In the genomic region with DNA sequence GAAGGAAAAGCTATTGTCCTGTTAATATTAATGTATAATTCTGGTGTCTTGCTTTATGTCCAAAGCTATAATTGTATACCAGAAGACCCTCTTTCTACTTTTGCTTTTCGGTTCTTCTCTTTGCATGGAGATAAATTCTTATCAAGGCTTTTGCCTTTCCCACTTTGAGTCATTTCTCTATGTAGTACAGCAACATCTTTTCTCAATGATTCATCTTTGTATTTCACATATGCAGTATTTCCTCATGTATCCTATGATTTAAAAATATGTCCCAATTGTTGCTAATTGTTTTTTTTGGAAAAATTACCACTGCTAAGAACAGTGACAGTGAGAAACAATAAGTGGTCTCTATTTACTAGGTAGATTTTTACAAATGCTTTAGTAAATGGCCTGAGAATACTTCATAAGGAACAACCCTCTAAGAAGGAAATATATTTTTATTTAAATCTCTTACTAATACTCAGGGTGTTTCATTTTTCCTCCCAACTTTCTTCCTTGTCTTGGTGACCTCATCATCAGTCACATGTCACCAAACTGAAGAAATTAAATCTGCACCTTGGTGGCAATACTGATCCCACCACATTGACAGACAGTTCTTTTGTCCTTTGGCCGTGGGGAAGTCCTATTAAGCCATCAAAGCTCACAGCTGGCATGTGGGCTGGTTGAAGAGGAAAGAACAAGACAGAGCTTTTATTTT, we compare ENCODE assay signal across 14 cellular contexts.
DNase-seq lines count a peak whose midpoint lies in the region; ATAC-seq, FAIRE-seq and TF ChIP-seq lines count a peak whose summit lies in the region.
"Had no signal": no experiment of that assay in that cellular context is flagged by ENCODE, and none has a peak within 500 bp of the region (broad histone marks: within the 10 kb centered on the region; RNA-seq: fewer than 3 reads in every experiment).

No MANE protein-coding gene starts in this region.

- 89% methylated on average over 2 of the region's 2 CpGs for WGBS in mesenchymal stem cell

- peaks cover 2% of the 10 kb centered on the region for H3K4me1 ChIP-seq in mesenchymal stem cell (ENCODE audit: control insufficient read depth, insufficient read depth, low read depth, low read length)
- H3K4me1 ChIP-seq: lower lobe of right lung had no signal

- no peak for FAIRE-seq in bronchial epithelial cell (lab: Jason Lieb, UNC)

- H3K27me3 ChIP-seq in BJ (ENCODE audit: control insufficient read depth, insufficient read depth, low read length) (no peaks in the 10 kb centered on the region), bronchial epithelial cell (ENCODE audit: control insufficient read depth, insufficient read depth, low read length) (no peaks in the 10 kb centered on the region), mesenchymal stem cell (ENCODE audit: control insufficient read depth in 1 of 2, insufficient read depth in 1 of 2, low read length in 2 of 2) (no peaks in the 10 kb centered on the region)

- H2BK15ac ChIP-seq in mesenchymal stem cell (ENCODE audit: low read depth, poor library complexity, severe bottlenecking) = no peak overlapping the region

- H3K14ac ChIP-seq in mesenchymal stem cell (ENCODE audit: low read length in 2 of 2) = no peak overlapping the region

- TF ChIP-seq CTCF in BJ (IDR thresholded peaks at IDR 0.05; ENCODE audit: insufficient read depth, low read depth, low read length) (no peak), bronchial epithelial cell (IDR thresholded peaks at IDR 0.05; ENCODE audit: insufficient read depth, low read length, severe bottlenecking) (no peak), glutamatergic neuron (IDR thresholded peaks at IDR 0.05; ENCODE audit: partially characterized antibody, unreplicated experiment) (no peak)

- no peak overlapping the region for H3K27ac Mint-ChIP-seq in glutamatergic neuron (ENCODE audit: unreplicated experiment)
- H3K27ac Mint-ChIP-seq: activated CD4-positive, alpha-beta T cell treated with anti-CD3 and anti-CD28 coated beads for 36 hours; GM23338; stimulated activated naive B cell treated with anti-CD40 and anti-IgM and Interleukin-4, amounts not matched to agents 10 μg/mL and 1 μg/mL and 100 μg/mL, for 72 hours had no signal

- H4K8ac ChIP-seq in mesenchymal stem cell (ENCODE audit: low read length) = no peak overlapping the region

- in situ Hi-C loops in KBM-7 (cut with MboI; ENCODE audit: low pct_unique_long_range_greater_than_20kb, low sequenced_read_pairs) = no loop called here

- H2BK120ac ChIP-seq in mesenchymal stem cell (ENCODE audit: low read depth, low read length) = no peak overlapping the region

- CTCF ChIA-PET in BJ (lab: Yijun Ruan, JAX) = no interaction called here

- H3K9ac ChIP-seq in mesenchymal stem cell (ENCODE audit: low read length) = peak overlapping the region; percentile 81

- H2BK5ac ChIP-seq in mesenchymal stem cell (ENCODE audit: low read depth, low read length, poor library complexity, severe bottlenecking) = no peak overlapping the region

- H4K91ac ChIP-seq in mesenchymal stem cell (ENCODE audit: low read length) = no peak overlapping the region

- H3K27me3 Mint-ChIP-seq in glutamatergic neuron (ENCODE audit: unreplicated experiment) = peaks cover 2% of the 10 kb centered on the region
- H3K27me3 Mint-ChIP-seq: activated CD4-positive, alpha-beta T cell treated with anti-CD3 and anti-CD28 coated beads for 36 hours; stimulated activated naive B cell treated with anti-CD40 and anti-IgM and Interleukin-4, amounts not matched to agents 10 μg/mL and 1 μg/mL and 100 μg/mL, for 72 hours had no signal

- H3K9me3 ChIP-seq in mesenchymal stem cell (ENCODE audit: control insufficient read depth, low read length) = no peaks in the 10 kb centered on the region
- H3K9me3 ChIP-seq: lower lobe of right lung had no signal

- no peak overlapping the region for H3K18ac ChIP-seq in mesenchymal stem cell (ENCODE audit: low read depth in 1 of 2, low read length in 2 of 2)

- H3K4me3 Mint-ChIP-seq in glutamatergic neuron (ENCODE audit: unreplicated experiment) = no peak overlapping the region
- H3K4me3 Mint-ChIP-seq: activated CD4-positive, alpha-beta T cell treated with anti-CD3 and anti-CD28 coated beads for 36 hours; GM23338; stimulated activated naive B cell treated with anti-CD40 and anti-IgM and Interleukin-4, amounts not matched to agents 10 μg/mL and 1 μg/mL and 100 μg/mL, for 72 hours had no signal

- POLR2A ChIA-PET in BJ (lab: Charles Lee) = no interaction called here

- no peaks in the 10 kb centered on the region for H3K9me3 Mint-ChIP-seq in glutamatergic neuron (ENCODE audit: unreplicated experiment)
- H3K9me3 Mint-ChIP-seq: GM23338 had no signal

- H2AFZ ChIP-seq in mesenchymal stem cell (ENCODE audit: low read depth, low read length) = no peak overlapping the region
- H2AFZ ChIP-seq: GM23338 had no signal

- ATAC-seq in HG03045 (IDR thresholded peaks at IDR 0.05; ENCODE audit: unreplicated experiment) = no peak
- ATAC-seq in activated CD4-positive, CD25-positive, alpha-beta regulatory T cell treated with anti-CD3 and anti-CD28 coated beads, Interleukin-2, amount 50 U/mL, for 24 hours = no peak
- ATAC-seq: activated CD4-positive, alpha-beta T cell treated with anti-CD3 and anti-CD28 coated beads for 36 hours; GM23338; lower lobe of right lung; stimulated activated naive B cell treated with anti-CD40 and anti-IgM and Interleukin-4, amounts not matched to agents 10 μg/mL and 1 μg/mL and 100 μg/mL, for 72 hours had no signal

- no peaks in the 10 kb centered on the region for H3K36me3 ChIP-seq in BJ (ENCODE audit: control insufficient read depth, insufficient read depth, low read length)
- no peaks in the 10 kb centered on the region for H3K36me3 ChIP-seq in bronchial epithelial cell (ENCODE audit: control insufficient read depth, insufficient read depth, low read length)
- H3K36me3 ChIP-seq in mesenchymal stem cell (ENCODE audit: control insufficient read depth in 1 of 2, insufficient read depth in 2 of 2, low read depth in 1 of 2, low read length in 2 of 2) = no peaks in the 10 kb centered on the region
- H3K36me3 ChIP-seq: lower lobe of right lung had no signal

- H3K23ac ChIP-seq in mesenchymal stem cell (ENCODE audit: low read length in 2 of 2) = no peak overlapping the region

- no peaks in the 10 kb centered on the region for H3K4me1 Mint-ChIP-seq in glutamatergic neuron (ENCODE audit: low read depth, unreplicated experiment)

- no peaks in the 10 kb centered on the region for H3K79me1 ChIP-seq in mesenchymal stem cell (replicated peaks; ENCODE audit: low read length, poor library complexity, severe bottlenecking)

- H3K4me3 ChIP-seq in BJ (ENCODE audit: low read depth, low read length) (no peak overlapping the region), bronchial epithelial cell (ENCODE audit: low read depth, low read length) (no peak overlapping the region), mesenchymal stem cell (ENCODE audit: insufficient read depth in 1 of 2, low read depth in 1 of 2, low read length in 2 of 2) (no peak overlapping the region)
- H3K4me3 ChIP-seq: GM23338, lower lobe of right lung had no signal

- peak; percentile 34 for DNase-seq in BJ (ENCODE audit: low read depth)
- DNase-seq in KBM-7 = peak; percentile 37
- DNase-seq in bronchial epithelial cell (ENCODE audit: low read depth) = peak; percentile 93
- peak; percentile 11 for DNase-seq in mesenchymal stem cell
- no peak for DNase-seq in glutamatergic neuron
- DNase-seq in substantia nigra (lab: John Stamatoyannopoulos, UW) = no peak
- DNase-seq: activated CD4-positive, alpha-beta T cell treated with anti-CD3 and anti-CD28 coated beads for 36 hours; activated effector memory CD4-positive, alpha-beta T cell treated with Interleukin-2 at 50 U/mL for 16 hours; lower lobe of right lung; NCI-H187 treated with DMSO at 0.1 percent for 48 hours; stimulated activated naive B cell treated with anti-CD40 and anti-IgM and Interleukin-4, amounts not matched to agents 10 μg/mL and 1 μg/mL and 100 μg/mL, for 72 hours had no signal

- H3K27ac ChIP-seq in mesenchymal stem cell (ENCODE audit: low read length, poor library complexity, severe bottlenecking) = peak overlapping the region; percentile 24
- H3K27ac ChIP-seq in substantia nigra (ENCODE audit: low read depth, low read length, poor library complexity, severe bottlenecking) = no peak overlapping the region
- H3K27ac ChIP-seq: lower lobe of right lung had no signal

- no peak overlapping the region for H3K4ac ChIP-seq in mesenchymal stem cell (ENCODE audit: low read depth in 1 of 2, low read length in 2 of 2)

- H2AK5ac ChIP-seq in mesenchymal stem cell (ENCODE audit: low read length, severe bottlenecking) = no peak overlapping the region

- H3K4me2 ChIP-seq in mesenchymal stem cell (ENCODE audit: low read length, poor library complexity, severe bottlenecking) = no peak overlapping the region
- H3K4me2 ChIP-seq: GM23338 had no signal

- no peaks in the 10 kb centered on the region for H3K36me3 Mint-ChIP-seq in glutamatergic neuron (ENCODE audit: unreplicated experiment)
- H3K36me3 Mint-ChIP-seq: stimulated activated naive B cell treated with anti-CD40 and anti-IgM and Interleukin-4, amounts not matched to agents 10 μg/mL and 1 μg/mL and 100 μg/mL, for 72 hours had no signal

- no peak overlapping the region for H2BK12ac ChIP-seq in mesenchymal stem cell (ENCODE audit: low read length in 2 of 2)

Comparison
In these comparisons a context has a peak if more than half of its experiments do, and no peak if none do; other contexts are left out.
1. DNase-seq: peak in BJ (single experiment), KBM-7 (single experiment), bronchial epithelial cell (single experiment) and mesenchymal stem cell (single experiment); none in glutamatergic neuron (single experiment) and substantia nigra (0 of 49).